ENCODE assay signal across 2 cellular contexts in the genomic region with DNA sequence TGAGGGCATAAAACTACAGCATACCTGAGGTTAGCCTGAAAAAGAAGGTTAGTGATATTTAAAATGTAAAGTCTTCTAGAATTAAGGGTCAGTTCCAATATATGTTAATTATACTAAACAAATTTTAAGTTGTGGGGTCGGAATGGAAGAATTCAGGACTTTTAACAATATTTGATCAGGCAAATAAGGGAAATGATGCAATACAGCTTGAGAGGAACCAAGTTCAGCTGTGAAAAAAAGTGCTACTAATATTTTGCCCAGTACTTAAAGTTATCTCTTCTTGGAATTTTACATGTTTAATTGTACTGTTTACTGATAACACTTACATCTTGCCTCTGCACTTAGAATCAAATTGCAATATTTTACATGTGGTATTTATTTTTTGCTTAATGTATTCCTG.
TF ChIP-seq lines count a peak whose summit lies in the region.

No MANE protein-coding gene starts in this region.

TF ChIP-seq in IMR-90, 13 proteins besides CTCF, POLR2A, EP300 and RAD21:
- TF ChIP-seq CHD1 (IDR thresholded peaks at IDR 0.05; ENCODE audit: low read depth, low read length) (no peak), CEBPB (IDR thresholded peaks at IDR 0.05; ENCODE audit: low read depth, low read length) (peak; percentile 57)
TF ChIP-seq in IMR-90: peak in this region for 1.

TF ChIP-seq in H1, 55 proteins besides CTCF, POLR2A, EP300 and RAD21:
- TF ChIP-seq TAF1 (IDR thresholded peaks at IDR 0.05; ENCODE audit: low read depth, low read length) (no peak), CEBPB (IDR thresholded peaks at IDR 0.05; ENCODE audit: low read depth, low read length) (peak; percentile 61; the same call in 1 of the 2 replicates)
